ENCODE assay signal across 16 cellular contexts in genomic region chr16:89341274-89341673, GRCh38.
A peak's percentile ranks its signal among the peaks of the same experiment; 100 is the strongest.
DNase-seq lines count a peak whose midpoint lies in the region; ATAC-seq lines count a peak whose summit lies in the region.
"Had no signal": no experiment of that assay in that cellular context is flagged by ENCODE, and none has a peak within 500 bp of the region (broad histone marks: within the 10 kb centered on the region; RNA-seq: fewer than 3 reads in every experiment).

No MANE protein-coding gene starts in this region.

- POLR2A ChIA-PET in naive thymus-derived CD4-positive, alpha-beta T cell (lab: Charles Lee): no interaction called here

- H3K36me3 Mint-ChIP-seq in naive thymus-derived CD4-positive, alpha-beta T cell: peaks cover 0 to 12% (median 0%) of the 10 kb centered on the region in 5 donors

- H3K27me3 ChIP-seq in BLaER1 treated with 17β-estradiol and CSF1 and Interleukin-3, amounts not matched to agents 10 nM and 100 nM: no peaks in the 10 kb centered on the region
- no peaks in the 10 kb centered on the region for H3K27me3 ChIP-seq in GM23248 (replicated peaks; ENCODE audit: insufficient read depth)
- no peaks in the 10 kb centered on the region for H3K27me3 ChIP-seq in naive thymus-derived CD4-positive, alpha-beta T cell (ENCODE audit: control insufficient read depth in 2 of 2, insufficient read depth in 2 of 2, low read length in 2 of 2)
- H3K27me3 ChIP-seq: heart left ventricle, pancreas, SJCRH30 had no signal

- WGBS in GM23248 (ENCODE audit: low coverage in 1 of 2, low lambda C conversion rate in 2 of 2, missing lambda C conversion rate in 2 of 2), 2 experiments: 51 to 53% methylated on average over 7 of the region's 7 CpGs

- DNase-seq in GM23248 (no peak), NCI-H226 (no peak), NCI-H2029 treated with DMSO at 0.1 percent for 48 hours (lab: John Stamatoyannopoulos, UW) (no peak)
- no peak for DNase-seq in naive thymus-derived CD4-positive, alpha-beta T cell
- DNase-seq: heart left ventricle; NCI-H146; pancreas; SJCRH30; stimulated activated CD4-positive, alpha-beta T cell treated with anti-CD3 and anti-CD28 coated beads, Interleukin-4, amount 100 ng/mL, for 24 hours; stimulated activated CD8-positive, alpha-beta memory T cell treated with anti-CD3 and anti-CD28 coated beads, Interleukin-4, amount 100 ng/mL, for 48 hours; T-helper 9 cell had no signal

- H3K9me2 ChIP-seq in GM23248 (ENCODE audit: insufficient read depth): no peaks in the 10 kb centered on the region

- H3K9ac ChIP-seq in BLaER1 treated with 17β-estradiol and CSF1 and Interleukin-3, amounts not matched to agents 10 nM and 100 nM: peak overlapping the region in 5 of 11 experiments; percentile 6 to 62 (median 45); a peak in 4 of 22 replicates
- no peak overlapping the region for H3K9ac ChIP-seq in GM23248

- H3K4me1 ChIP-seq in BLaER1 treated with 17β-estradiol and CSF1 and Interleukin-3, amounts not matched to agents 10 nM and 100 nM: peaks cover 83 to 92% (median 88%) of the 10 kb centered on the region in 10 experiments
- peaks cover 20% of the 10 kb centered on the region for H3K4me1 ChIP-seq in GM23248 (ENCODE audit: insufficient read depth)
- peaks cover 18 to 34% of the 10 kb centered on the region in 2 donors for H3K4me1 ChIP-seq in naive thymus-derived CD4-positive, alpha-beta T cell (ENCODE audit: control insufficient read depth in 2 of 2, insufficient read depth in 2 of 2, low read length in 2 of 2)

- H2AFZ ChIP-seq in GM23248: no peak overlapping the region

- H3K4me3 Mint-ChIP-seq in naive thymus-derived CD4-positive, alpha-beta T cell: no peak overlapping the region
- H3K4me3 Mint-ChIP-seq: dendritic cell treated with granulocyte-macrophage colony-stimulating factor and Interleukin-4, amounts not matched to agents 40 ng/mL and 50 ng/mL, for 4 days had no signal

- H3K27me3 Mint-ChIP-seq in naive thymus-derived CD4-positive, alpha-beta T cell: no peaks in the 10 kb centered on the region
- H3K27me3 Mint-ChIP-seq: dendritic cell treated with granulocyte-macrophage colony-stimulating factor and Interleukin-4, amounts not matched to agents 40 ng/mL and 50 ng/mL, for 4 days had no signal

- in situ Hi-C loops in GM23248 (cut with MboI): loop anchor here (10.0 kb wide), 1 partner anchor 164 kb away; the partner anchor contains the start of gene SPG7

- ATAC-seq in naive thymus-derived CD4-positive, alpha-beta T cell: no peak
- ATAC-seq in GM21423 (IDR thresholded peaks at IDR 0.05; ENCODE audit: unreplicated experiment): no peak
- ATAC-seq: heart left ventricle, pancreas had no signal

- CTCF ChIA-PET in naive thymus-derived CD4-positive, alpha-beta T cell (lab: Charles Lee): no interaction called here

- peak overlapping the region in 5 of 9 donors; percentile 12 to 89 (median 55) for H3K27ac Mint-ChIP-seq in naive thymus-derived CD4-positive, alpha-beta T cell
- H3K27ac Mint-ChIP-seq: dendritic cell treated with granulocyte-macrophage colony-stimulating factor and Interleukin-4, amounts not matched to agents 40 ng/mL and 50 ng/mL, for 4 days had no signal

- H3K79me2 ChIP-seq in GM23248 (ENCODE audit: insufficient read depth): peaks cover 100% of the 10 kb centered on the region

- peaks cover 38 to 84% (median 71%) of the 10 kb centered on the region in 7 donors for H3K4me1 Mint-ChIP-seq in naive thymus-derived CD4-positive, alpha-beta T cell

- no peak overlapping the region for H3K4me3 ChIP-seq in BLaER1 treated with 17β-estradiol and CSF1 and Interleukin-3, amounts not matched to agents 10 nM and 100 nM
- no peak overlapping the region for H3K4me3 ChIP-seq in GM23248
- H3K4me3 ChIP-seq in naive thymus-derived CD4-positive, alpha-beta T cell (ENCODE audit: low read length): no peak overlapping the region
- H3K4me3 ChIP-seq: heart left ventricle, pancreas, SJCRH30, thoracic aorta had no signal

- H3K27ac ChIP-seq in BLaER1 treated with 17β-estradiol and CSF1 and Interleukin-3, amounts not matched to agents 10 nM and 100 nM: peak overlapping the region in 8 of 11 experiments; percentile 14 to 55 (median 32); a peak in 7 of 22 replicates
- peak overlapping the region; percentile 17; the same call in 1 of the 2 replicates for H3K27ac ChIP-seq in GM23248
- peak overlapping the region; percentile 38 for H3K27ac ChIP-seq in angular gyrus (ENCODE audit: low read depth, low read length)
- H3K27ac ChIP-seq in naive thymus-derived CD4-positive, alpha-beta T cell (ENCODE audit: low read depth, low read length): no peak overlapping the region
- H3K27ac ChIP-seq: heart left ventricle, pancreas, SJCRH30, thoracic aorta had no signal

- intact Hi-C loops in naive thymus-derived CD4-positive, alpha-beta T cell (cut with micrococcal nuclease): no loop called here

- peaks cover 21% of the 10 kb centered on the region; the same call in 1 of the 2 replicates for H3F3A ChIP-seq in GM23248 (ENCODE audit: insufficient read depth)

- H4K20me1 ChIP-seq in BLaER1 treated with 17β-estradiol and CSF1 and Interleukin-3, amounts not matched to agents 10 nM and 100 nM: peaks cover 100% of the 10 kb centered on the region in 11 experiments
- H4K20me1 ChIP-seq in GM23248 (ENCODE audit: insufficient read depth): peaks cover 57% of the 10 kb centered on the region

- H3K36me3 ChIP-seq in BLaER1 treated with 17β-estradiol and CSF1 and Interleukin-3, amounts not matched to agents 10 nM and 100 nM: peaks cover 8 to 47% (median 25%) of the 10 kb centered on the region in 11 experiments; a peak in 18 of 22 replicates
- no peaks in the 10 kb centered on the region for H3K36me3 ChIP-seq in GM23248 (ENCODE audit: low read depth)
- peaks cover 0 to 5% (median 0%) of the 10 kb centered on the region in 3 experiments for H3K36me3 ChIP-seq in naive thymus-derived CD4-positive, alpha-beta T cell (ENCODE audit: control insufficient read depth in 2 of 3, insufficient read depth in 3 of 3, low read length in 3 of 3)
- H3K36me3 ChIP-seq: pancreas, thoracic aorta had no signal

- peak overlapping the region in 10 of 11 experiments; percentile 9 to 98 (median 86); a peak in 18 of 22 replicates for H3K4me2 ChIP-seq in BLaER1 treated with 17β-estradiol and CSF1 and Interleukin-3, amounts not matched to agents 10 nM and 100 nM
- H3K4me2 ChIP-seq in GM23248 (ENCODE audit: unreplicated experiment): no peak overlapping the region

- H3K9me3 ChIP-seq in BLaER1 treated with 17β-estradiol and CSF1 and Interleukin-3, amounts not matched to agents 10 nM and 100 nM (replicated peaks in 1 of 11): no peaks in the 10 kb centered on the region
- H3K9me3 ChIP-seq in GM23248 (ENCODE audit: low read depth): no peaks in the 10 kb centered on the region
- no peaks in the 10 kb centered on the region for H3K9me3 ChIP-seq in naive thymus-derived CD4-positive, alpha-beta T cell (ENCODE audit: control insufficient read depth in 2 of 3, low read length in 3 of 3)
- H3K9me3 ChIP-seq: heart left ventricle, pancreas, SJCRH30, thoracic aorta had no signal

- H3K9me3 Mint-ChIP-seq in naive thymus-derived CD4-positive, alpha-beta T cell: no peaks in the 10 kb centered on the region
- H3K9me3 Mint-ChIP-seq: dendritic cell treated with granulocyte-macrophage colony-stimulating factor and Interleukin-4, amounts not matched to agents 40 ng/mL and 50 ng/mL, for 4 days had no signal
